Comparison of ENCODE assay signal across 8 cellular contexts in the genomic region with DNA sequence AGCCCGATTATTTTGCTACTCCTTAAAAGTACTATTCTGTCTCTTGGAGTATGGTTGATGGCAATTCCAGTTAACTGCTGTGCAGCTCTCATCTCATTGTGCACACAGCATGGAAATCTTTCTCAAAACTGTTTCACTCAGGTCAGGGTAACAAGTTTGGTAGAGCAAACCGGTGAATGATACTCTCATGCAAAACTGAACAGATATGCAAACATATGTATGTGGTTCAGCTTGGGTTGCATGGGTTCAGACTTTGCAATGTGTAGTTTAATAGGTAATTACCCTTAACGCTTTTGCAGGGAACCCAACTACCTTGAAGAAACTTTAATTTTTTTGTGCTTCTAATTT. TPM values are rescaled to one million over a fixed set of nuclear protein-coding genes. Genes with fewer than 3 reads are reported as not detected.
DNase-seq lines count a peak whose midpoint lies in the region; ATAC-seq and TF ChIP-seq lines count a peak whose summit lies in the region.

No MANE protein-coding gene starts in this region.

- no peaks in the 10 kb centered on the region for H3K9me3 Mint-ChIP-seq in activated CD4-positive, alpha-beta T cell treated with anti-CD3 and anti-CD28 coated beads, Interleukin-2, amount 10 ng/mL, durations not matched to agents 7 days and 5 days
- no peaks in the 10 kb centered on the region for H3K9me3 Mint-ChIP-seq in activated CD4-positive, alpha-beta memory T cell treated with anti-CD3 and anti-CD28 coated beads, Interleukin-2, amount 10 ng/mL, durations not matched to agents 7 days and 5 days

- no peaks in the 10 kb centered on the region for H3K27me3 ChIP-seq in iPS-20b (ENCODE audit: insufficient read depth, low read length)
- H3K27me3 ChIP-seq in thoracic aorta (replicated peaks; ENCODE audit: insufficient read depth): no peaks in the 10 kb centered on the region

- H3K36me3 Mint-ChIP-seq in activated CD4-positive, alpha-beta T cell treated with anti-CD3 and anti-CD28 coated beads, Interleukin-2, amount 10 ng/mL, durations not matched to agents 7 days and 5 days (ENCODE audit: low read depth): peaks cover 26% of the 10 kb centered on the region
- H3K36me3 Mint-ChIP-seq in activated CD4-positive, alpha-beta memory T cell treated with anti-CD3 and anti-CD28 coated beads, Interleukin-2, amount 10 ng/mL, durations not matched to agents 7 days and 5 days (ENCODE audit: low read depth): peaks cover 31% of the 10 kb centered on the region

- H3K4me3 Mint-ChIP-seq in activated CD4-positive, alpha-beta T cell treated with anti-CD3 and anti-CD28 coated beads, Interleukin-2, amount 10 ng/mL, durations not matched to agents 7 days and 5 days: peak overlapping the region; percentile 97
- peak overlapping the region; percentile 99 for H3K4me3 Mint-ChIP-seq in activated CD4-positive, alpha-beta memory T cell treated with anti-CD3 and anti-CD28 coated beads, Interleukin-2, amount 10 ng/mL, durations not matched to agents 7 days and 5 days

- no peaks in the 10 kb centered on the region for H3K27me3 Mint-ChIP-seq in activated CD4-positive, alpha-beta T cell treated with anti-CD3 and anti-CD28 coated beads, Interleukin-2, amount 10 ng/mL, durations not matched to agents 7 days and 5 days
- H3K27me3 Mint-ChIP-seq in activated CD4-positive, alpha-beta memory T cell treated with anti-CD3 and anti-CD28 coated beads, Interleukin-2, amount 10 ng/mL, durations not matched to agents 7 days and 5 days: no peaks in the 10 kb centered on the region

- POLR2A ChIA-PET in activated CD4-positive, alpha-beta T cell treated with anti-CD3 and anti-CD28 coated beads, Interleukin-2, amount 10 ng/mL, durations not matched to agents 7 days and 5 days (lab: Charles Lee): no interaction called here
- POLR2A ChIA-PET in activated CD4-positive, alpha-beta memory T cell treated with anti-CD3 and anti-CD28 coated beads, Interleukin-2, amount 10 ng/mL, durations not matched to agents 7 days and 5 days (lab: Charles Lee): interaction anchor here (1.0 to 4.2 kb wide), 8 partner anchors 9 to 762 kb away, joined by 3 to 67 read pairs (median 8); partner anchors contain the start of genes DNAI4 and MIER1

- peaks cover 39% of the 10 kb centered on the region for H3K4me1 Mint-ChIP-seq in activated CD4-positive, alpha-beta T cell treated with anti-CD3 and anti-CD28 coated beads, Interleukin-2, amount 10 ng/mL, durations not matched to agents 7 days and 5 days
- peaks cover 46% of the 10 kb centered on the region for H3K4me1 Mint-ChIP-seq in activated CD4-positive, alpha-beta memory T cell treated with anti-CD3 and anti-CD28 coated beads, Interleukin-2, amount 10 ng/mL, durations not matched to agents 7 days and 5 days

- H3K9ac ChIP-seq in iPS-20b (ENCODE audit: low read depth, low read length): peak overlapping the region; percentile 83; the same call in 1 of the 2 replicates

- no peak for DNase-seq in activated CD4-positive, alpha-beta T cell treated with anti-CD3 and anti-CD28 coated beads, Interleukin-2, amount 10 ng/mL, durations not matched to agents 7 days and 5 days
- no peak for DNase-seq in activated CD4-positive, alpha-beta T cell treated with anti-CD3 and anti-CD28 coated beads for 1 hour
- DNase-seq in activated CD4-positive, alpha-beta memory T cell treated with anti-CD3 and anti-CD28 coated beads, Interleukin-2, amount 10 ng/mL, durations not matched to agents 7 days and 5 days: no peak
- DNase-seq in thoracic aorta (ENCODE audit: low spot score): no peak
- no peak for DNase-seq in GM03348 (ENCODE audit: low spot score)
- DNase-seq in germinal center (ENCODE audit: low spot score): no peak

- no peak for TF ChIP-seq CTCF in thoracic aorta (IDR thresholded peaks at IDR 0.05)

- H3K4me3 ChIP-seq in iPS-20b (ENCODE audit: low read length) (peak overlapping the region; percentile 82), thoracic aorta (peak overlapping the region; percentile 97)

- peaks cover 31% of the 10 kb centered on the region for H3K36me3 ChIP-seq in iPS-20b (ENCODE audit: insufficient read depth, low read depth, low read length)
- H3K36me3 ChIP-seq in thoracic aorta: peaks cover 15% of the 10 kb centered on the region

- H3K27ac Mint-ChIP-seq in activated CD4-positive, alpha-beta T cell treated with anti-CD3 and anti-CD28 coated beads, Interleukin-2, amount 10 ng/mL, durations not matched to agents 7 days and 5 days: peak overlapping the region; percentile 99
- peak overlapping the region; percentile 98 for H3K27ac Mint-ChIP-seq in activated CD4-positive, alpha-beta memory T cell treated with anti-CD3 and anti-CD28 coated beads, Interleukin-2, amount 10 ng/mL, durations not matched to agents 7 days and 5 days

- ATAC-seq in thoracic aorta (ENCODE audit: insufficient number of reproducible peaks, low FRiP score, low read depth): no peak
- no peak for ATAC-seq in GM21825 (IDR thresholded peaks at IDR 0.05; ENCODE audit: unreplicated experiment)

- H3K4me1 ChIP-seq in iPS-20b (ENCODE audit: insufficient read depth, low read length): peaks cover 12% of the 10 kb centered on the region
- H3K4me1 ChIP-seq in thoracic aorta (ENCODE audit: control insufficient read depth in 1 of 2, low read depth in 2 of 2): peaks cover 16 to 48% of the 10 kb centered on the region in 2 donors

- H3K27ac ChIP-seq in iPS-20b (ENCODE audit: low read length) (no peak overlapping the region), thoracic aorta (peak overlapping the region; percentile 98)

- CTCF ChIA-PET in activated CD4-positive, alpha-beta T cell treated with anti-CD3 and anti-CD28 coated beads, Interleukin-2, amount 10 ng/mL, durations not matched to agents 7 days and 5 days (lab: Charles Lee): interaction anchor here (1.6 kb wide), 1 partner anchor 12 kb away, joined by 4 read pairs; no protein-coding TSS in a partner anchor
- CTCF ChIA-PET in activated CD4-positive, alpha-beta memory T cell treated with anti-CD3 and anti-CD28 coated beads, Interleukin-2, amount 10 ng/mL, durations not matched to agents 7 days and 5 days (lab: Charles Lee): interaction anchor here (1.0 to 3.8 kb wide), 3 partner anchors 13 to 126 kb away, joined by 3 to 21 read pairs (median 12); no protein-coding TSS in a partner anchor

- H3K9me3 ChIP-seq in iPS-20b (ENCODE audit: insufficient read depth, low read depth, low read length) (no peaks in the 10 kb centered on the region), thoracic aorta (no peaks in the 10 kb centered on the region)

RNA-seq across cellular contexts. Expression of gene GADD45A, which starts 2.2 kb away (rescaled TPM):
- 10 to 100 TPM; 14.2 to 16.6 TPM for total RNA-seq in activated CD4-positive, alpha-beta T cell treated with anti-CD3 and anti-CD28 coated beads, Interleukin-2, amount 10 ng/mL, durations not matched to agents 7 days and 5 days
- total RNA-seq in activated CD4-positive, alpha-beta memory T cell treated with anti-CD3 and anti-CD28 coated beads, Interleukin-2, amount 10 ng/mL, durations not matched to agents 7 days and 5 days: 10 to 100 TPM; 29.5 to 30.7 TPM
- 100 to 1,000 TPM; 227 to 262 TPM for total RNA-seq in thoracic aorta

Comparison
In these comparisons a context has a peak if more than half of its experiments do, and no peak if none do; other contexts are left out.
1. RNA of gene GADD45A, which starts 2.2 kb away (total RNA-seq): 227 to 262 TPM in thoracic aorta; 29.5 to 30.7 TPM in activated CD4-positive, alpha-beta memory T cell treated with anti-CD3 and anti-CD28 coated beads, Interleukin-2, amount 10 ng/mL, durations not matched to agents 7 days and 5 days and 14.2 to 16.6 TPM in activated CD4-positive, alpha-beta T cell treated with anti-CD3 and anti-CD28 coated beads, Interleukin-2, amount 10 ng/mL, durations not matched to agents 7 days and 5 days; every median in the first group is over 4 times any median in the second.